1 cellular context compared by ENCODE assay signal in the genomic region with DNA sequence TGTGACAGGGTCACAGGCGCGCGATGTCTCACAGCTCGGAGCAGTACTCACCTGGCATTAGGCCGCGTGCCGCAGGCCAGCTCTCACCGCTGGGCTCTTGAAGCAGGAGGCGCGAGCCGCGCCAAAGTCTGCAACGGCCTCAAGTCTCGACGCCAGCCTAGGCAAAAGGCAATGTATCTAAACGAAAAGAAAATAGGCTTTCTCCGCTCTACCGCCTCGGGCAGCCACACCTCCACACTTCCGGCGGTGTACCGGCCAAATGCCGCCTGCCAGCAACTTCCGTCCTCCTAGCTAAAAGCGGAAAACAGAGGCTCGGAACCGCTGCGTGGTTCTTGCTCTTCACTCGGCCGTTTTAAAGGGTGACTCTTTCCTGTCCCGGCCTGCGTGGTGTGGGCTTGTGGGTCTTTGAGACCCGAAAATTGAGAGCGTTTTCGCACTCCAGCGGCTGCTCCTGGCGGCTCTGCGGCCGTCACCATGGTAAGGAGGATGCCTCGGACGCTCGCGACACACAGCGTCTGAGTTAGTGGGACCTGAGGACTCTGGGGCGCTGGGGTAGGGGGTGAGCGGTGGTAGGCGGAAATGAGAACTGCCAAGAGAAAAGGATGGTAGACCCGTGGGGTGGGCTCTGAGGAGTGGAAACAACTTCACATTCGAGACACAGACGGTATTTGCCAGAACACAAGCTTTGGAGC.
TF ChIP-seq lines count a peak whose summit lies in the region.

A gene with protein sequence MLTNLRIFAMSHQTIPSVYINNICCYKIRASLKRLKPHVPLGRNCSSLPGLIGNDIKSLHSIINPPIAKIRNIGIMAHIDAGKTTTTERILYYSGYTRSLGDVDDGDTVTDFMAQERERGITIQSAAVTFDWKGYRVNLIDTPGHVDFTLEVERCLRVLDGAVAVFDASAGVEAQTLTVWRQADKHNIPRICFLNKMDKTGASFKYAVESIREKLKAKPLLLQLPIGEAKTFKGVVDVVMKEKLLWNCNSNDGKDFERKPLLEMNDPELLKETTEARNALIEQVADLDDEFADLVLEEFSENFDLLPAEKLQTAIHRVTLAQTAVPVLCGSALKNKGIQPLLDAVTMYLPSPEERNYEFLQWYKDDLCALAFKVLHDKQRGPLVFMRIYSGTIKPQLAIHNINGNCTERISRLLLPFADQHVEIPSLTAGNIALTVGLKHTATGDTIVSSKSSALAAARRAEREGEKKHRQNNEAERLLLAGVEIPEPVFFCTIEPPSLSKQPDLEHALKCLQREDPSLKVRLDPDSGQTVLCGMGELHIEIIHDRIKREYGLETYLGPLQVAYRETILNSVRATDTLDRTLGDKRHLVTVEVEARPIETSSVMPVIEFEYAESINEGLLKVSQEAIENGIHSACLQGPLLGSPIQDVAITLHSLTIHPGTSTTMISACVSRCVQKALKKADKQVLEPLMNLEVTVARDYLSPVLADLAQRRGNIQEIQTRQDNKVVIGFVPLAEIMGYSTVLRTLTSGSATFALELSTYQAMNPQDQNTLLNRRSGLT (minus strand): TSS at position 231 of the 692 bp plus-strand sequence. CDS start 3,375 bp downstream, outside the sequence.
NSA2 (plus strand) TSS at position 363 of the 692 bp plus-strand sequence; CDS start at position 475, 112 bp downstream.

TF ChIP-seq in K562, 482 proteins besides CTCF, POLR2A, EP300 and RAD21 (continued from another document and continues in another):
- TF ChIP-seq ZMIZ1 (IDR thresholded peaks at IDR 0.05; ENCODE audit: low read depth in 2 of 2, low read length in 2 of 2) (no peak), ZKSCAN1 (IDR thresholded peaks at IDR 0.05; ENCODE audit: low read depth, low read length) (0 out of 2 replicates have a peak, but pooled peaks have one; percentile 53), CHD1 (IDR thresholded peaks at IDR 0.05; ENCODE audit: low read length) (no peak), ETS1 (conservative IDR thresholded peaks at IDR 0.05; ENCODE audit: control insufficient read depth, low read depth, low read length) (0 out of 2 replicates have a peak, but pooled peaks have one; percentile 73), CREB3L1 (IDR thresholded peaks at IDR 0.05; ENCODE audit: borderline replicate concordance, low read depth) (peak; percentile 71), NKRF (IDR thresholded peaks at IDR 0.05; ENCODE audit: borderline replicate concordance) (peak; percentile 81)
- TF ChIP-seq, protein P1, sequence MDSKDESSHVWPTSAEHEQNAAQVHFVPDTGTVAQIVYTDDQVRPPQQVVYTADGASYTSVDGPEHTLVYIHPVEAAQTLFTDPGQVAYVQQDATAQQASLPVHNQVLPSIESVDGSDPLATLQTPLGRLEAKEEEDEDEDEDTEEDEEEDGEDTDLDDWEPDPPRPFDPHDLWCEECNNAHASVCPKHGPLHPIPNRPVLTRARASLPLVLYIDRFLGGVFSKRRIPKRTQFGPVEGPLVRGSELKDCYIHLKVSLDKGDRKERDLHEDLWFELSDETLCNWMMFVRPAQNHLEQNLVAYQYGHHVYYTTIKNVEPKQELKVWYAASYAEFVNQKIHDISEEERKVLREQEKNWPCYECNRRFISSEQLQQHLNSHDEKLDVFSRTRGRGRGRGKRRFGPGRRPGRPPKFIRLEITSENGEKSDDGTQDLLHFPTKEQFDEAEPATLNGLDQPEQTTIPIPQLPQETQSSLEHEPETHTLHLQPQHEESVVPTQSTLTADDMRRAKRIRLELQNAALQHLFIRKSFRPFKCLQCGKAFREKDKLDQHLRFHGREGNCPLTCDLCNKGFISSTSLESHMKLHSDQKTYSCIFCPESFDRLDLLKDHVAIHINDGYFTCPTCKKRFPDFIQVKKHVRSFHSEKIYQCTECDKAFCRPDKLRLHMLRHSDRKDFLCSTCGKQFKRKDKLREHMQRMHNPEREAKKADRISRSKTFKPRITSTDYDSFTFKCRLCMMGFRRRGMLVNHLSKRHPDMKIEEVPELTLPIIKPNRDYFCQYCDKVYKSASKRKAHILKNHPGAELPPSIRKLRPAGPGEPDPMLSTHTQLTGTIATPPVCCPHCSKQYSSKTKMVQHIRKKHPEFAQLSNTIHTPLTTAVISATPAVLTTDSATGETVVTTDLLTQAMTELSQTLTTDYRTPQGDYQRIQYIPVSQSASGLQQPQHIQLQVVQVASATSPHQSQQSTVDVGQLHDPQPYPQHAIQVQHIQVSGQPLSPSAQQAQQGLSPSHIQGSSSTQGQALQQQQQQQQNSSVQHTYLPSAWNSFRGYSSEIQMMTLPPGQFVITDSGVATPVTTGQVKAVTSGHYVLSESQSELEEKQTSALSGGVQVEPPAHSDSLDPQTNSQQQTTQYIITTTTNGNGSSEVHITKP (IDR thresholded peaks at IDR 0.05; ENCODE audit: partially characterized antibody): peak; percentile 67
- TF ChIP-seq, protein P2, sequence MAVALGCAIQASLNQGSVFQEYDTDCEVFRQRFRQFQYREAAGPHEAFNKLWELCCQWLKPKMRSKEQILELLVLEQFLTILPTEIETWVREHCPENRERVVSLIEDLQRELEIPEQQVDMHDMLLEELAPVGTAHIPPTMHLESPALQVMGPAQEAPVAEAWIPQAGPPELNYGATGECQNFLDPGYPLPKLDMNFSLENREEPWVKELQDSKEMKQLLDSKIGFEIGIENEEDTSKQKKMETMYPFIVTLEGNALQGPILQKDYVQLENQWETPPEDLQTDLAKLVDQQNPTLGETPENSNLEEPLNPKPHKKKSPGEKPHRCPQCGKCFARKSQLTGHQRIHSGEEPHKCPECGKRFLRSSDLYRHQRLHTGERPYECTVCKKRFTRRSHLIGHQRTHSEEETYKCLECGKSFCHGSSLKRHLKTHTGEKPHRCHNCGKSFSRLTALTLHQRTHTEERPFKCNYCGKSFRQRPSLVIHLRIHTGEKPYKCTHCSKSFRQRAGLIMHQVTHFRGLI (CRISPR knock-in tag; IDR thresholded peaks at IDR 0.05): no peak
- TF ChIP-seq, protein P3, sequence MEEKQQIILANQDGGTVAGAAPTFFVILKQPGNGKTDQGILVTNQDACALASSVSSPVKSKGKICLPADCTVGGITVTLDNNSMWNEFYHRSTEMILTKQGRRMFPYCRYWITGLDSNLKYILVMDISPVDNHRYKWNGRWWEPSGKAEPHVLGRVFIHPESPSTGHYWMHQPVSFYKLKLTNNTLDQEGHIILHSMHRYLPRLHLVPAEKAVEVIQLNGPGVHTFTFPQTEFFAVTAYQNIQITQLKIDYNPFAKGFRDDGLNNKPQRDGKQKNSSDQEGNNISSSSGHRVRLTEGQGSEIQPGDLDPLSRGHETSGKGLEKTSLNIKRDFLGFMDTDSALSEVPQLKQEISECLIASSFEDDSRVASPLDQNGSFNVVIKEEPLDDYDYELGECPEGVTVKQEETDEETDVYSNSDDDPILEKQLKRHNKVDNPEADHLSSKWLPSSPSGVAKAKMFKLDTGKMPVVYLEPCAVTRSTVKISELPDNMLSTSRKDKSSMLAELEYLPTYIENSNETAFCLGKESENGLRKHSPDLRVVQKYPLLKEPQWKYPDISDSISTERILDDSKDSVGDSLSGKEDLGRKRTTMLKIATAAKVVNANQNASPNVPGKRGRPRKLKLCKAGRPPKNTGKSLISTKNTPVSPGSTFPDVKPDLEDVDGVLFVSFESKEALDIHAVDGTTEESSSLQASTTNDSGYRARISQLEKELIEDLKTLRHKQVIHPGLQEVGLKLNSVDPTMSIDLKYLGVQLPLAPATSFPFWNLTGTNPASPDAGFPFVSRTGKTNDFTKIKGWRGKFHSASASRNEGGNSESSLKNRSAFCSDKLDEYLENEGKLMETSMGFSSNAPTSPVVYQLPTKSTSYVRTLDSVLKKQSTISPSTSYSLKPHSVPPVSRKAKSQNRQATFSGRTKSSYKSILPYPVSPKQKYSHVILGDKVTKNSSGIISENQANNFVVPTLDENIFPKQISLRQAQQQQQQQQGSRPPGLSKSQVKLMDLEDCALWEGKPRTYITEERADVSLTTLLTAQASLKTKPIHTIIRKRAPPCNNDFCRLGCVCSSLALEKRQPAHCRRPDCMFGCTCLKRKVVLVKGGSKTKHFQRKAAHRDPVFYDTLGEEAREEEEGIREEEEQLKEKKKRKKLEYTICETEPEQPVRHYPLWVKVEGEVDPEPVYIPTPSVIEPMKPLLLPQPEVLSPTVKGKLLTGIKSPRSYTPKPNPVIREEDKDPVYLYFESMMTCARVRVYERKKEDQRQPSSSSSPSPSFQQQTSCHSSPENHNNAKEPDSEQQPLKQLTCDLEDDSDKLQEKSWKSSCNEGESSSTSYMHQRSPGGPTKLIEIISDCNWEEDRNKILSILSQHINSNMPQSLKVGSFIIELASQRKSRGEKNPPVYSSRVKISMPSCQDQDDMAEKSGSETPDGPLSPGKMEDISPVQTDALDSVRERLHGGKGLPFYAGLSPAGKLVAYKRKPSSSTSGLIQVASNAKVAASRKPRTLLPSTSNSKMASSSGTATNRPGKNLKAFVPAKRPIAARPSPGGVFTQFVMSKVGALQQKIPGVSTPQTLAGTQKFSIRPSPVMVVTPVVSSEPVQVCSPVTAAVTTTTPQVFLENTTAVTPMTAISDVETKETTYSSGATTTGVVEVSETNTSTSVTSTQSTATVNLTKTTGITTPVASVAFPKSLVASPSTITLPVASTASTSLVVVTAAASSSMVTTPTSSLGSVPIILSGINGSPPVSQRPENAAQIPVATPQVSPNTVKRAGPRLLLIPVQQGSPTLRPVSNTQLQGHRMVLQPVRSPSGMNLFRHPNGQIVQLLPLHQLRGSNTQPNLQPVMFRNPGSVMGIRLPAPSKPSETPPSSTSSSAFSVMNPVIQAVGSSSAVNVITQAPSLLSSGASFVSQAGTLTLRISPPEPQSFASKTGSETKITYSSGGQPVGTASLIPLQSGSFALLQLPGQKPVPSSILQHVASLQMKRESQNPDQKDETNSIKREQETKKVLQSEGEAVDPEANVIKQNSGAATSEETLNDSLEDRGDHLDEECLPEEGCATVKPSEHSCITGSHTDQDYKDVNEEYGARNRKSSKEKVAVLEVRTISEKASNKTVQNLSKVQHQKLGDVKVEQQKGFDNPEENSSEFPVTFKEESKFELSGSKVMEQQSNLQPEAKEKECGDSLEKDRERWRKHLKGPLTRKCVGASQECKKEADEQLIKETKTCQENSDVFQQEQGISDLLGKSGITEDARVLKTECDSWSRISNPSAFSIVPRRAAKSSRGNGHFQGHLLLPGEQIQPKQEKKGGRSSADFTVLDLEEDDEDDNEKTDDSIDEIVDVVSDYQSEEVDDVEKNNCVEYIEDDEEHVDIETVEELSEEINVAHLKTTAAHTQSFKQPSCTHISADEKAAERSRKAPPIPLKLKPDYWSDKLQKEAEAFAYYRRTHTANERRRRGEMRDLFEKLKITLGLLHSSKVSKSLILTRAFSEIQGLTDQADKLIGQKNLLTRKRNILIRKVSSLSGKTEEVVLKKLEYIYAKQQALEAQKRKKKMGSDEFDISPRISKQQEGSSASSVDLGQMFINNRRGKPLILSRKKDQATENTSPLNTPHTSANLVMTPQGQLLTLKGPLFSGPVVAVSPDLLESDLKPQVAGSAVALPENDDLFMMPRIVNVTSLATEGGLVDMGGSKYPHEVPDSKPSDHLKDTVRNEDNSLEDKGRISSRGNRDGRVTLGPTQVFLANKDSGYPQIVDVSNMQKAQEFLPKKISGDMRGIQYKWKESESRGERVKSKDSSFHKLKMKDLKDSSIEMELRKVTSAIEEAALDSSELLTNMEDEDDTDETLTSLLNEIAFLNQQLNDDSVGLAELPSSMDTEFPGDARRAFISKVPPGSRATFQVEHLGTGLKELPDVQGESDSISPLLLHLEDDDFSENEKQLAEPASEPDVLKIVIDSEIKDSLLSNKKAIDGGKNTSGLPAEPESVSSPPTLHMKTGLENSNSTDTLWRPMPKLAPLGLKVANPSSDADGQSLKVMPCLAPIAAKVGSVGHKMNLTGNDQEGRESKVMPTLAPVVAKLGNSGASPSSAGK (IDR thresholded peaks at IDR 0.05): no peak
